8 cellular contexts compared by ENCODE assay signal in genomic region chr15:33195283-33195682, GRCh38. TPM values are rescaled to one million over a fixed set of nuclear protein-coding genes. Genes with fewer than 3 reads are reported as not detected.
A peak's percentile ranks its signal among the peaks of the same experiment; 100 is the strongest.
DNase-seq lines count a peak whose midpoint lies in the region; ATAC-seq and TF ChIP-seq lines count a peak whose summit lies in the region.

No MANE protein-coding gene starts in this region.

- H3K4me1 Mint-ChIP-seq in glutamatergic neuron (ENCODE audit: low read depth, unreplicated experiment) = peaks cover 4% of the 10 kb centered on the region

- in situ Hi-C loops in KBM-7 (cut with MboI; ENCODE audit: low pct_unique_long_range_greater_than_20kb, low sequenced_read_pairs) = no loop called here

- H3K9me3 Mint-ChIP-seq in glutamatergic neuron (ENCODE audit: unreplicated experiment) = no peaks in the 10 kb centered on the region

- peak overlapping the region; percentile 89 for H3K27ac ChIP-seq in WERI-Rb-1
- peak overlapping the region; percentile 33 for H3K27ac ChIP-seq in rectal smooth muscle tissue (ENCODE audit: low read depth, low read length)

- peak overlapping the region; percentile 25; the same call in 1 of the 2 replicates for H3K4me3 ChIP-seq in GM12865 (ENCODE audit: low read depth, low read length)
- peak overlapping the region; percentile 63 for H3K4me3 ChIP-seq in WERI-Rb-1 (ENCODE audit: low read depth, low read length)
- peak overlapping the region; percentile 72 for H3K4me3 ChIP-seq in rectal smooth muscle tissue (ENCODE audit: low read length)

- H3K9ac ChIP-seq in rectal smooth muscle tissue (ENCODE audit: low read length) = no peak overlapping the region

- H3K4me3 Mint-ChIP-seq in glutamatergic neuron (ENCODE audit: unreplicated experiment) = peak overlapping the region; percentile 93

- no peak for DNase-seq in GM12865 (ENCODE audit: low read depth)
- DNase-seq in WERI-Rb-1 = peak; percentile 31
- DNase-seq in glutamatergic neuron = no peak
- DNase-seq in KBM-7 = no peak
- no peak for DNase-seq in NCI-H2227 treated with DMSO at 0.1 percent for 48 hours (lab: John Stamatoyannopoulos, UW)

- peaks cover 5% of the 10 kb centered on the region for H3K27me3 Mint-ChIP-seq in glutamatergic neuron (ENCODE audit: unreplicated experiment)

- TF ChIP-seq CTCF in GM12865 (IDR thresholded peaks at IDR 0.05; ENCODE audit: insufficient read depth, low read depth, low read length, missing control alignments) (no peak), WERI-Rb-1 (IDR thresholded peaks at IDR 0.05; ENCODE audit: low read depth, low read length) (no peak), glutamatergic neuron (IDR thresholded peaks at IDR 0.05; ENCODE audit: partially characterized antibody, unreplicated experiment) (no peak)

- H3K4me1 ChIP-seq in rectal smooth muscle tissue (ENCODE audit: control insufficient read depth, insufficient read depth, low read length) = no peaks in the 10 kb centered on the region

- no peaks in the 10 kb centered on the region for H3K36me3 Mint-ChIP-seq in glutamatergic neuron (ENCODE audit: unreplicated experiment)

- H3K27ac Mint-ChIP-seq in glutamatergic neuron (ENCODE audit: unreplicated experiment) = no peak overlapping the region

- H3K27me3 ChIP-seq in WERI-Rb-1 (ENCODE audit: insufficient read depth, low read depth, severe bottlenecking) (no peaks in the 10 kb centered on the region), rectal smooth muscle tissue (ENCODE audit: control insufficient read depth, insufficient read depth, low read length) (no peaks in the 10 kb centered on the region)

- H3K9me3 ChIP-seq in WERI-Rb-1 (ENCODE audit: severe bottlenecking) = no peaks in the 10 kb centered on the region

- H3K36me3 ChIP-seq in WERI-Rb-1 = no peaks in the 10 kb centered on the region; the same call in 1 of the 2 replicates
- H3K36me3 ChIP-seq in rectal smooth muscle tissue (ENCODE audit: control insufficient read depth, insufficient read depth, low read length) = no peaks in the 10 kb centered on the region

- ATAC-seq in HG03139 (IDR thresholded peaks at IDR 0.05; ENCODE audit: unreplicated experiment) (no peak), HG03280 (IDR thresholded peaks at IDR 0.05; ENCODE audit: unreplicated experiment) (no peak)

RNA-seq across cellular contexts. Expression of gene FMN1, which starts 0.8 kb away (rescaled TPM):
- total RNA-seq in glutamatergic neuron (ENCODE audit: unreplicated experiment) = 1.1 TPM
